ENCODE assay signal across 38 cellular contexts in the genomic region with DNA sequence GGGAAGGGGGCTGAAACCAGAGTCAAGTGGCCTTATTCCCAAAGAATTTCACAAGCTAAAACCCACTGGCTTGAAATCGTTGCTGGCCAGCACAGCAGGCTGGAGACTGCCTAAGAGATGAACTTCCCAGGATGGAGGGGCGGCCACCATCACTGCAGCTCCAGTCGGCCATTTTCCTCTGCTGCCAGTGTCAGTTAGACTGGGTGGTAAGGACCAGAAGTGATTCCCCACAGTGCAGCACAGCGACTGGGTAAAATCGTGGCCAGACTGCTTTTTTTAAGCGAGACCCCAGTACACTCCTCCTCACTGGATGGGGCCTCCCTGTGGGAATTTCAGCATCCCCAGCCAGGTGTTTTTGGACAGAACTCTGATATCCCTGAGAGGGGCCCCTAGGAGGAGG.
"Had no signal": no experiment of that assay in that cellular context is flagged by ENCODE, and none has a peak within 500 bp of the region (broad histone marks: within the 10 kb centered on the region; RNA-seq: fewer than 3 reads in every experiment).

No MANE protein-coding gene starts in this region.

- H3K27me3 ChIP-seq: adrenal gland, ascending aorta, body of pancreas, brain microvascular endothelial cell, cardiac muscle cell had no signal

- H3K36me3 ChIP-seq: adrenal gland, ascending aorta, brain microvascular endothelial cell, breast epithelium, cardiac muscle cell had no signal

- H3K4me3 Mint-ChIP-seq: activated naive CD4-positive, alpha-beta T cell treated with anti-CD3 and anti-CD28 coated beads for 36 hours; activated naive CD4-positive, alpha-beta T cell treated with anti-CD3 and anti-CD28 coated beads, Interleukin-2, amount 10 ng/mL, durations not matched to agents 7 days and 5 days; activated naive CD4-positive, alpha-beta T cell treated with anti-CD3 and anti-CD28 coated beads, Interleukin-2, amount 50 U/mL, for 24 hours; activated naive CD8-positive, alpha-beta T cell; activated naive CD8-positive, alpha-beta T cell treated with anti-CD3 and anti-CD28 coated beads for 36 hours; activated naive CD8-positive, alpha-beta T cell treated with anti-CD3 and anti-CD28 coated beads, Interleukin-2, amount 10 ng/mL, durations not matched to agents 7 days and 5 days; activated naive CD8-positive, alpha-beta T cell treated with anti-CD3 and anti-CD28 coated beads, Interleukin-2, amount 50 U/mL, for 24 hours; activated T-cell treated with anti-CD3 and anti-CD28 coated beads, Interleukin-2, amount 50 U/mL, for 24 hours; activated T-cell treated with anti-CD3 and anti-CD28 coated beads, Interleukin-2, amount 50 U/mL, for 4 hours; activated T-cell treated with anti-CD3 and anti-CD28 coated beads, Interleukin-2, amount 50 U/mL, for 72 hours; activated T-helper 1 cell treated with anti-CD3 and anti-CD28 coated beads, Interleukin-12 subunit alpha, Interleukin-12 subunit beta, Interleukin-2, Interleukin-4 antibody, amounts not matched to agents 30 ng/mL and 10 ng/mL and 1 ng/mL, durations not matched to agents 14 hours and 24 hours and 36 hours; activated T-helper 17 cell treated with anti-CD3 and anti-CD28 coated beads, Interleukin-2, amount 50 U/mL, for 72 hours; brain; central memory CD8-positive, alpha-beta T cell had no signal

- ATAC-seq: activated naive CD4-positive, alpha-beta T cell treated with anti-CD3 and anti-CD28 coated beads, Interleukin-2, amount 50 U/mL, for 72 hours; activated naive CD8-positive, alpha-beta T cell treated with anti-CD3 and anti-CD28 coated beads, Interleukin-2, amount 50 U/mL, for 24 hours; activated T-cell treated with anti-CD3 and anti-CD28 coated beads, Interleukin-2, amount 50 U/mL, for 4 hours; activated T-cell treated with anti-CD3 and anti-CD28 coated beads, Interleukin-2, amount 50 U/mL, for 72 hours; activated T-helper 17 cell treated with anti-CD3 and anti-CD28 coated beads, Interleukin-2, amount 50 U/mL, for 72 hours; body of pancreas had no signal

- H3K9me3 ChIP-seq: adrenal gland, ascending aorta, body of pancreas, breast epithelium had no signal

- H3K27ac ChIP-seq: adrenal gland, ascending aorta, body of pancreas, brain microvascular endothelial cell, breast epithelium, cardiac muscle cell had no signal

- H3K4me3 ChIP-seq: adrenal gland, ascending aorta, body of pancreas, breast epithelium, cardiac muscle cell had no signal

- H3K27ac Mint-ChIP-seq: activated naive CD4-positive, alpha-beta T cell treated with anti-CD3 and anti-CD28 coated beads for 36 hours; activated naive CD4-positive, alpha-beta T cell treated with anti-CD3 and anti-CD28 coated beads, Interleukin-2, amount 10 ng/mL, durations not matched to agents 7 days and 5 days; activated naive CD4-positive, alpha-beta T cell treated with anti-CD3 and anti-CD28 coated beads, Interleukin-2, amount 50 U/mL, for 24 hours; activated naive CD4-positive, alpha-beta T cell treated with anti-CD3 and anti-CD28 coated beads, Interleukin-2, amount 50 U/mL, for 72 hours; activated naive CD8-positive, alpha-beta T cell; activated naive CD8-positive, alpha-beta T cell treated with anti-CD3 and anti-CD28 coated beads for 36 hours; activated naive CD8-positive, alpha-beta T cell treated with anti-CD3 and anti-CD28 coated beads, Interleukin-2, amount 10 ng/mL, durations not matched to agents 7 days and 5 days; activated naive CD8-positive, alpha-beta T cell treated with anti-CD3 and anti-CD28 coated beads, Interleukin-2, amount 50 U/mL, for 24 hours; activated T-cell treated with anti-CD3 and anti-CD28 coated beads, Interleukin-2, amount 50 U/mL, for 24 hours; activated T-cell treated with anti-CD3 and anti-CD28 coated beads, Interleukin-2, amount 50 U/mL, for 72 hours; activated T-helper 1 cell treated with anti-CD3 and anti-CD28 coated beads, Interleukin-12 subunit alpha, Interleukin-12 subunit beta, Interleukin-2, Interleukin-4 antibody, amounts not matched to agents 30 ng/mL and 10 ng/mL and 1 ng/mL, durations not matched to agents 14 hours and 24 hours and 36 hours; activated T-helper 17 cell treated with anti-CD3 and anti-CD28 coated beads, Interleukin-2, amount 50 U/mL, for 72 hours; activated T-helper 2 cell treated with anti-CD3 and anti-CD28 coated beads, Interferon-gamma antibody, Interleukin-2, Interleukin-4, amounts not matched to agents 10 μg/mL and 5 μg/mL and 100 μg/mL, durations not matched to agents 14 hours and 24 hours and 36 hours; brain had no signal

- DNase-seq: activated effector memory CD4-positive, alpha-beta T cell treated with anti-CD3 and anti-CD28 coated beads, Interleukin-2, amount 50 U/mL, for 16 hours; activated effector memory CD4-positive, alpha-beta T cell treated with Interleukin-2 at 50 U/mL for 16 hours; activated gamma-delta T cell; activated gamma-delta T cell treated with Interleukin-2 at 50 U/mL for 16 hours; activated naive CD4-positive, alpha-beta T cell; activated naive CD4-positive, alpha-beta T cell treated with anti-CD3 and anti-CD28 coated beads for 36 hours; activated naive CD4-positive, alpha-beta T cell treated with anti-CD3 and anti-CD28 coated beads, Interleukin-2, amount 10 ng/mL, durations not matched to agents 7 days and 5 days; activated naive CD4-positive, alpha-beta T cell treated with anti-CD3 and anti-CD28 coated beads, Interleukin-2, amount 50 U/mL, for 16 hours; activated naive CD4-positive, alpha-beta T cell treated with Interleukin-2 at 50 U/mL for 16 hours; activated naive CD8-positive, alpha-beta T cell treated with anti-CD3 and anti-CD28 coated beads for 36 hours; activated naive CD8-positive, alpha-beta T cell treated with anti-CD3 and anti-CD28 coated beads, Interleukin-2, amount 10 ng/mL, durations not matched to agents 7 days and 5 days; activated naive CD8-positive, alpha-beta T cell treated with anti-CD3 and anti-CD28 coated beads, Interleukin-2, amount 50 U/mL, for 24 hours; activated T-cell treated with anti-CD3 and anti-CD28 coated beads, Interleukin-2, amount 50 U/mL, for 1 hour; activated T-cell treated with anti-CD3 and anti-CD28 coated beads, Interleukin-2, amount 50 U/mL, for 24 hours; activated T-cell treated with anti-CD3 and anti-CD28 coated beads, Interleukin-2, amount 50 U/mL, for 4 hours; activated T-cell treated with anti-CD3 and anti-CD28 coated beads, Interleukin-2, amount 50 U/mL, for 48 hours; activated T-cell treated with anti-CD3 and anti-CD28 coated beads, Interleukin-2, amount 50 U/mL, for 72 hours; adrenal gland; amniotic stem cell; amygdala; anterior cingulate cortex; aorta; body of pancreas; brain microvascular endothelial cell; caudate nucleus; central memory CD4-positive, alpha-beta T cell; cerebellar nuclear complex had no signal

- H3K27me3 Mint-ChIP-seq: activated naive CD4-positive, alpha-beta T cell treated with anti-CD3 and anti-CD28 coated beads, Interleukin-2, amount 10 ng/mL, durations not matched to agents 7 days and 5 days; activated naive CD4-positive, alpha-beta T cell treated with anti-CD3 and anti-CD28 coated beads, Interleukin-2, amount 50 U/mL, for 24 hours; activated naive CD8-positive, alpha-beta T cell; activated naive CD8-positive, alpha-beta T cell treated with anti-CD3 and anti-CD28 coated beads for 36 hours; activated naive CD8-positive, alpha-beta T cell treated with anti-CD3 and anti-CD28 coated beads, Interleukin-2, amount 10 ng/mL, durations not matched to agents 7 days and 5 days; activated naive CD8-positive, alpha-beta T cell treated with anti-CD3 and anti-CD28 coated beads, Interleukin-2, amount 50 U/mL, for 24 hours; activated T-helper 17 cell treated with anti-CD3 and anti-CD28 coated beads, Interleukin-2, amount 50 U/mL, for 72 hours; brain; central memory CD8-positive, alpha-beta T cell had no signal

- H3K4me1 ChIP-seq: adrenal gland, ascending aorta, body of pancreas, breast epithelium had no signal

- H3K9me3 Mint-ChIP-seq: activated naive CD4-positive, alpha-beta T cell treated with anti-CD3 and anti-CD28 coated beads for 36 hours; activated naive CD4-positive, alpha-beta T cell treated with anti-CD3 and anti-CD28 coated beads, Interleukin-2, amount 10 ng/mL, durations not matched to agents 7 days and 5 days; activated naive CD4-positive, alpha-beta T cell treated with anti-CD3 and anti-CD28 coated beads, Interleukin-2, amount 50 U/mL, for 24 hours; activated naive CD4-positive, alpha-beta T cell treated with anti-CD3 and anti-CD28 coated beads, Interleukin-2, amount 50 U/mL, for 72 hours; activated T-cell treated with anti-CD3 and anti-CD28 coated beads, Interleukin-2, amount 50 U/mL, for 24 hours; activated T-cell treated with anti-CD3 and anti-CD28 coated beads, Interleukin-2, amount 50 U/mL, for 4 hours; activated T-helper 17 cell treated with anti-CD3 and anti-CD28 coated beads, Interleukin-2, amount 50 U/mL, for 72 hours; central memory CD8-positive, alpha-beta T cell had no signal

- H3K36me3 Mint-ChIP-seq: activated naive CD4-positive, alpha-beta T cell treated with anti-CD3 and anti-CD28 coated beads, Interleukin-2, amount 10 ng/mL, durations not matched to agents 7 days and 5 days; activated naive CD4-positive, alpha-beta T cell treated with anti-CD3 and anti-CD28 coated beads, Interleukin-2, amount 50 U/mL, for 24 hours; activated naive CD4-positive, alpha-beta T cell treated with anti-CD3 and anti-CD28 coated beads, Interleukin-2, amount 50 U/mL, for 72 hours; activated naive CD8-positive, alpha-beta T cell; activated naive CD8-positive, alpha-beta T cell treated with anti-CD3 and anti-CD28 coated beads for 36 hours; activated naive CD8-positive, alpha-beta T cell treated with anti-CD3 and anti-CD28 coated beads, Interleukin-2, amount 10 ng/mL, durations not matched to agents 7 days and 5 days; brain had no signal

- H3K4me1 Mint-ChIP-seq: activated naive CD4-positive, alpha-beta T cell treated with anti-CD3 and anti-CD28 coated beads, Interleukin-2, amount 10 ng/mL, durations not matched to agents 7 days and 5 days; activated naive CD4-positive, alpha-beta T cell treated with anti-CD3 and anti-CD28 coated beads, Interleukin-2, amount 50 U/mL, for 24 hours; activated naive CD8-positive, alpha-beta T cell treated with anti-CD3 and anti-CD28 coated beads for 36 hours; activated naive CD8-positive, alpha-beta T cell treated with anti-CD3 and anti-CD28 coated beads, Interleukin-2, amount 10 ng/mL, durations not matched to agents 7 days and 5 days; activated naive CD8-positive, alpha-beta T cell treated with anti-CD3 and anti-CD28 coated beads, Interleukin-2, amount 50 U/mL, for 24 hours; activated T-helper 17 cell treated with anti-CD3 and anti-CD28 coated beads, Interleukin-2, amount 50 U/mL, for 72 hours; brain; central memory CD8-positive, alpha-beta T cell had no signal
